In the genomic region with DNA sequence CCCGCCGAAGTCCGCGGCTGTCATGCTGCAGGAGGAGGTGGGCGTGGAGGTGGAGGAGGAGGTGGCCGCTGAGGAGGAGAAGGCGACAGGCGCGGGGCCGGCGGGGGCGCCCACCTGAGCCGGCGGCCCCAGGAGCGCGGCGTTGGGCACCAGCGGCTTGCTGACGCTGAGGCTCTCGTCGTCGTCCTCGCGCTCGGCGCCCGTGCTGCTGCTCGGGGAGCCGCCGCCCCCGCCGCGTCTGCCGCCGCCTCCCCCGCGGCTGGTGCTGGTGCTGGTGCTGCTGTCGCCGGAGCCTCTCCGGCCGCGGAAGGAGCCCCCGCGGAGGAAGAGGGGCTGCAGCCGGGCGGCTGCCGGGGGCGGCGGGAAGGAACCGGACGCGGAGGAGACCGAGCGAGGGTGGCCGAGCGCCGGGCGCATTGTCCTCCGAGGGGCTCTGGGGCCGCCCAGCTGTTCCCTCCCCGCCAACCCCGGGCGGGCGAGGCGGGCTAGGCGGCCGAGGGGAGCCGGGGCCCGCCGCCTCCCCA, we compare ENCODE assay signal across 8 cellular contexts.
DNase-seq lines count a peak whose midpoint lies in the region; ATAC-seq and TF ChIP-seq lines count a peak whose summit lies in the region.

No MANE protein-coding gene starts in this region.

- no peaks in the 10 kb centered on the region for H3K36me3 ChIP-seq in SK-N-MC (ENCODE audit: insufficient read depth, low read length)

- no peak overlapping the region for H3K27ac ChIP-seq in SK-N-MC

- no peak for ATAC-seq in GM19455 (IDR thresholded peaks at IDR 0.05; ENCODE audit: unreplicated experiment)

- no peaks in the 10 kb centered on the region for H3K9me3 ChIP-seq in SK-N-MC (ENCODE audit: low read depth, low read length)

- no peak for TF ChIP-seq CTCF in fibroblast of pulmonary artery (IDR thresholded peaks at IDR 0.05; ENCODE audit: low read length, missing control alignments)

- DNase-seq in NCI-H2196 (lab: John Stamatoyannopoulos, UW; ENCODE audit: unreplicated experiment) = peak; percentile 44
- DNase-seq in NCI-H2196 treated with DMSO at 0.1 percent for 48 hours (lab: John Stamatoyannopoulos, UW; ENCODE audit: unreplicated experiment) = no peak
- DNase-seq in SK-N-MC (ENCODE audit: low read depth, low spot score) = no peak
- no peak for DNase-seq in fibroblast of pulmonary artery (ENCODE audit: low read depth)
- peak; percentile 69 for DNase-seq in retina
- no peak for DNase-seq in NCI-H1694 (lab: John Stamatoyannopoulos, UW)
- DNase-seq in iPS-NIHi11 (ENCODE audit: low spot score) = no peak

- H3K4me3 ChIP-seq in SK-N-MC (peak overlapping the region; percentile 80), fibroblast of pulmonary artery (replicated peaks; ENCODE audit: low read depth, low read length) (peak overlapping the region; percentile 34)

- H3K9ac ChIP-seq in SK-N-MC (ENCODE audit: insufficient read length) = no peak overlapping the region

Comparison
In these comparisons a context has a peak if more than half of its experiments do, and no peak if none do; other contexts are left out.
1. DNase-seq: peak in NCI-H2196 (single experiment) and retina (single experiment); none in NCI-H2196 treated with DMSO at 0.1 percent for 48 hours (single experiment), SK-N-MC (single experiment), fibroblast of pulmonary artery (single experiment), NCI-H1694 (single experiment) and iPS-NIHi11 (single experiment).